ENCODE assay signal across 9 cellular contexts in genomic region chr7:74084722-74085578, GRCh38. TPM values are rescaled to one million over a fixed set of nuclear protein-coding genes. Genes with fewer than 3 reads are reported as not detected.
DNase-seq lines count a peak whose midpoint lies in the region; FAIRE-seq and TF ChIP-seq lines count a peak whose summit lies in the region.
"Had no signal": no experiment of that assay in that cellular context is flagged by ENCODE, and none has a peak within 500 bp of the region (broad histone marks: within the 10 kb centered on the region; RNA-seq: fewer than 3 reads in every experiment).

No MANE protein-coding gene starts in this region.

- no peak for FAIRE-seq in small intestine (lab: Jason Lieb, UNC)

- TF ChIP-seq CTCF in WERI-Rb-1 (IDR thresholded peaks at IDR 0.05; ENCODE audit: low read depth, low read length) (no peak), glutamatergic neuron (IDR thresholded peaks at IDR 0.05; ENCODE audit: partially characterized antibody, unreplicated experiment) (no peak)

- H3K4me3 ChIP-seq in HAP-1 (peak overlapping the region; percentile 56), WERI-Rb-1 (ENCODE audit: low read depth, low read length) (peak overlapping the region; percentile 54), small intestine (ENCODE audit: low read depth in 1 of 2, low read length in 2 of 2) (peak overlapping the region; percentile 71 to 74)

- H3K36me3 ChIP-seq in HAP-1 (replicated peaks) (peaks cover 7% of the 10 kb centered on the region), WERI-Rb-1 (peaks cover 31% of the 10 kb centered on the region), small intestine (ENCODE audit: control insufficient read depth in 2 of 2, insufficient read depth in 2 of 2, low read length in 2 of 2) (peaks cover 0 to 3% of the 10 kb centered on the region in 2 donors)

- no peaks in the 10 kb centered on the region for H3K27me3 Mint-ChIP-seq in glutamatergic neuron (ENCODE audit: unreplicated experiment)

- H3K4me3 Mint-ChIP-seq in glutamatergic neuron (ENCODE audit: unreplicated experiment), result peak overlapping the region; percentile 93

- H3K9me3 Mint-ChIP-seq in glutamatergic neuron (ENCODE audit: unreplicated experiment), result peaks cover 7% of the 10 kb centered on the region

- DNase-seq in HAP-1 (ENCODE audit: low spot score in 2 of 2) (no peak), WERI-Rb-1 (no peak), glutamatergic neuron (no peak), small intestine (no peak), medulla oblongata (ENCODE audit: extremely low spot score) (no peak), NCI-H1092 treated with DMSO at 0.1 percent for 48 hours (lab: John Stamatoyannopoulos, UW) (no peak), MV-4-11 (lab: John Stamatoyannopoulos, UW) (no peak)
- DNase-seq in effector CD8-positive, alpha-beta T cell (lab: John Stamatoyannopoulos, UW), result no peak

- peak overlapping the region; percentile 64; the same call in 1 of the 2 replicates for H3K27ac ChIP-seq in WERI-Rb-1
- no peak overlapping the region for H3K27ac ChIP-seq in small intestine (ENCODE audit: low read depth in 1 of 2, low read length in 1 of 2)

- H3K4me1 ChIP-seq in HAP-1 (peaks cover 6% of the 10 kb centered on the region), small intestine (ENCODE audit: control insufficient read depth in 2 of 2, insufficient read depth in 1 of 2, low read depth in 1 of 2, low read length in 1 of 2) (no peaks in the 10 kb centered on the region)

- no peaks in the 10 kb centered on the region for H3K4me1 Mint-ChIP-seq in glutamatergic neuron (ENCODE audit: low read depth, unreplicated experiment)

- peak overlapping the region; percentile 66 for H3K27ac Mint-ChIP-seq in glutamatergic neuron (ENCODE audit: unreplicated experiment)

- H3K27me3 ChIP-seq in HAP-1 (ENCODE audit: low read depth) (no peaks in the 10 kb centered on the region), WERI-Rb-1 (ENCODE audit: insufficient read depth, low read depth, severe bottlenecking) (no peaks in the 10 kb centered on the region), small intestine (ENCODE audit: control insufficient read depth in 2 of 2, insufficient read depth in 2 of 2, low read length in 2 of 2) (no peaks in the 10 kb centered on the region)

- 69 to 75% (median 72%) methylated on average over 6 of the region's 6 CpGs for WGBS in small intestine, 3 donors

- in situ Hi-C loops in HAP-1 (cut with MboI; ENCODE audit: low sequenced_read_pairs), result no loop called here

- H3K9me3 ChIP-seq in HAP-1, result no peaks in the 10 kb centered on the region
- H3K9me3 ChIP-seq in WERI-Rb-1 (ENCODE audit: severe bottlenecking), result no peaks in the 10 kb centered on the region
- no peaks in the 10 kb centered on the region for H3K9me3 ChIP-seq in small intestine (ENCODE audit: control insufficient read depth, low read depth)

- H3K36me3 Mint-ChIP-seq in glutamatergic neuron (ENCODE audit: unreplicated experiment), result no peaks in the 10 kb centered on the region

RNA-seq across cellular contexts. Expression of gene LIMK1, which starts 1.3 kb away (rescaled TPM):
- total RNA-seq in glutamatergic neuron (ENCODE audit: unreplicated experiment), result 178 TPM
- polyA plus RNA-seq in small intestine, result 1 to 10 TPM; 2.0 to 8.3 (median 5.7) TPM

RNA-seq across cellular contexts. Expression of gene ELN, which starts 57.0 kb away (rescaled TPM):
- 3.7 TPM for total RNA-seq in glutamatergic neuron (ENCODE audit: unreplicated experiment)
- polyA plus RNA-seq in small intestine, result 10 to 100 TPM in 1 of 3 donors, 1 to 10 TPM in 2; 1.3 to 87.5 (median 1.6) TPM
- total RNA-seq: mononuclear cell had no signal
